14 cellular contexts compared by ENCODE assay signal in genomic region chr4:40201898-40202297, GRCh38. TPM values are rescaled to one million over a fixed set of nuclear protein-coding genes. Genes with fewer than 3 reads are reported as not detected.
DNase-seq lines count a peak whose midpoint lies in the region; ATAC-seq and TF ChIP-seq lines count a peak whose summit lies in the region.
"Had no signal": no experiment of that assay in that cellular context is flagged by ENCODE, and none has a peak within 500 bp of the region (broad histone marks: within the 10 kb centered on the region; RNA-seq: fewer than 3 reads in every experiment).

No MANE protein-coding gene starts in this region.

- H3K27me3 Mint-ChIP-seq in activated CD4-positive, alpha-beta T cell treated with anti-CD3 and anti-CD28 coated beads, Interleukin-2, amount 10 ng/mL, durations not matched to agents 7 days and 5 days: no peaks in the 10 kb centered on the region
- H3K27me3 Mint-ChIP-seq in activated naive CD8-positive, alpha-beta T cell: no peaks in the 10 kb centered on the region
- H3K27me3 Mint-ChIP-seq in stimulated activated memory B cell treated with anti-CD40 and anti-IgM and Interleukin-4, amounts not matched to agents 10 μg/mL and 1 μg/mL and 100 μg/mL, for 72 hours: no peaks in the 10 kb centered on the region
- H3K27me3 Mint-ChIP-seq: progenitor cell of endocrine pancreas had no signal

- H3K79me2 ChIP-seq in MM.1S (ENCODE audit: low read length): peaks cover 99% of the 10 kb centered on the region

- H3K27ac Mint-ChIP-seq in activated CD4-positive, alpha-beta T cell treated with anti-CD3 and anti-CD28 coated beads, Interleukin-2, amount 10 ng/mL, durations not matched to agents 7 days and 5 days: peak overlapping the region; percentile 98
- H3K27ac Mint-ChIP-seq in activated naive CD8-positive, alpha-beta T cell: peak overlapping the region; percentile 100
- peak overlapping the region; percentile 96 for H3K27ac Mint-ChIP-seq in stimulated activated memory B cell treated with anti-CD40 and anti-IgM and Interleukin-4, amounts not matched to agents 10 μg/mL and 1 μg/mL and 100 μg/mL, for 72 hours
- H3K27ac Mint-ChIP-seq: progenitor cell of endocrine pancreas had no signal

- H3K9me2 ChIP-seq in MM.1S (replicated peaks; ENCODE audit: insufficient read depth, low read length): no peaks in the 10 kb centered on the region

- H4K20me1 ChIP-seq in MM.1S (ENCODE audit: insufficient read depth, low read length): peaks cover 6% of the 10 kb centered on the region; the same call in 1 of the 2 replicates

- H3K4me1 ChIP-seq in MM.1S (ENCODE audit: low read length): peaks cover 21% of the 10 kb centered on the region
- H3K4me1 ChIP-seq: body of pancreas, tibial nerve had no signal

- H3K4me2 ChIP-seq in MM.1S (ENCODE audit: low read depth, low read length): peak overlapping the region; percentile 92

- H3K4me1 Mint-ChIP-seq in activated CD4-positive, alpha-beta T cell treated with anti-CD3 and anti-CD28 coated beads, Interleukin-2, amount 10 ng/mL, durations not matched to agents 7 days and 5 days: peaks cover 43% of the 10 kb centered on the region
- H3K4me1 Mint-ChIP-seq in activated naive CD8-positive, alpha-beta T cell (ENCODE audit: low read depth): peaks cover 45% of the 10 kb centered on the region
- peaks cover 55% of the 10 kb centered on the region for H3K4me1 Mint-ChIP-seq in stimulated activated memory B cell treated with anti-CD40 and anti-IgM and Interleukin-4, amounts not matched to agents 10 μg/mL and 1 μg/mL and 100 μg/mL, for 72 hours

- H3K4me3 ChIP-seq in MM.1S (ENCODE audit: low read length): peak overlapping the region; percentile 83
- H3K4me3 ChIP-seq: A549, body of pancreas, MG63 had no signal

- H3K36me3 ChIP-seq in MM.1S (replicated peaks; ENCODE audit: insufficient read depth, low read length): peaks cover 3% of the 10 kb centered on the region; the same call in 1 of the 2 replicates
- H3K36me3 ChIP-seq: MG63, tibial nerve had no signal

- peak overlapping the region; percentile 97; the same call in 1 of the 2 replicates for H3K27ac ChIP-seq in MM.1S (ENCODE audit: low read length)

- peak overlapping the region; percentile 94 for H3K4me3 Mint-ChIP-seq in activated CD4-positive, alpha-beta T cell treated with anti-CD3 and anti-CD28 coated beads, Interleukin-2, amount 10 ng/mL, durations not matched to agents 7 days and 5 days
- H3K4me3 Mint-ChIP-seq in activated naive CD8-positive, alpha-beta T cell: peak overlapping the region; percentile 99
- H3K4me3 Mint-ChIP-seq in stimulated activated memory B cell treated with anti-CD40 and anti-IgM and Interleukin-4, amounts not matched to agents 10 μg/mL and 1 μg/mL and 100 μg/mL, for 72 hours: peak overlapping the region; percentile 94

- POLR2A ChIA-PET in activated CD4-positive, alpha-beta T cell treated with anti-CD3 and anti-CD28 coated beads, Interleukin-2, amount 10 ng/mL, durations not matched to agents 7 days and 5 days (lab: Charles Lee): interaction anchor here (0.5 to 0.7 kb wide), 3 partner anchors 77 to 118 kb away, joined by 3 to 4 read pairs (median 3); no protein-coding TSS in a partner anchor

- peak overlapping the region; percentile 95 for H3K9ac ChIP-seq in MM.1S (ENCODE audit: low read length)

- H3F3A ChIP-seq in MM.1S (ENCODE audit: insufficient read depth, low read length): peaks cover 88% of the 10 kb centered on the region

- CTCF ChIA-PET in activated CD4-positive, alpha-beta T cell treated with anti-CD3 and anti-CD28 coated beads, Interleukin-2, amount 10 ng/mL, durations not matched to agents 7 days and 5 days (lab: Charles Lee): interaction anchor here (0.5 to 1.3 kb wide), 4 partner anchors 8 to 115 kb away, joined by 3 to 4 read pairs (median 3); no protein-coding TSS in a partner anchor

- peaks cover 87% of the 10 kb centered on the region for H3K36me3 Mint-ChIP-seq in activated CD4-positive, alpha-beta T cell treated with anti-CD3 and anti-CD28 coated beads, Interleukin-2, amount 10 ng/mL, durations not matched to agents 7 days and 5 days (ENCODE audit: low read depth)
- H3K36me3 Mint-ChIP-seq in activated naive CD8-positive, alpha-beta T cell: peaks cover 48% of the 10 kb centered on the region
- H3K36me3 Mint-ChIP-seq in stimulated activated memory B cell treated with anti-CD40 and anti-IgM and Interleukin-4, amounts not matched to agents 10 μg/mL and 1 μg/mL and 100 μg/mL, for 72 hours: peaks cover 34% of the 10 kb centered on the region

- no peaks in the 10 kb centered on the region for H3K9me3 Mint-ChIP-seq in activated CD4-positive, alpha-beta T cell treated with anti-CD3 and anti-CD28 coated beads, Interleukin-2, amount 10 ng/mL, durations not matched to agents 7 days and 5 days
- H3K9me3 Mint-ChIP-seq in activated naive CD8-positive, alpha-beta T cell (ENCODE audit: low read depth): no peaks in the 10 kb centered on the region
- no peaks in the 10 kb centered on the region for H3K9me3 Mint-ChIP-seq in stimulated activated memory B cell treated with anti-CD40 and anti-IgM and Interleukin-4, amounts not matched to agents 10 μg/mL and 1 μg/mL and 100 μg/mL, for 72 hours

- no peak for ATAC-seq in stimulated activated memory B cell treated with anti-CD40 and anti-IgM and Interleukin-4, amounts not matched to agents 10 μg/mL and 1 μg/mL and 100 μg/mL, for 72 hours
- ATAC-seq in HG02571 (IDR thresholded peaks at IDR 0.05; ENCODE audit: unreplicated experiment) (no peak), HG03354 (IDR thresholded peaks at IDR 0.05; ENCODE audit: poor library complexity, severe bottlenecking, unreplicated experiment) (no peak), HG03442 (IDR thresholded peaks at IDR 0.05; ENCODE audit: unreplicated experiment) (no peak)
- ATAC-seq: A549, body of pancreas had no signal

- H2AFZ ChIP-seq in MM.1S (ENCODE audit: low read length): no peak overlapping the region

- DNase-seq in activated CD4-positive, alpha-beta T cell treated with anti-CD3 and anti-CD28 coated beads, Interleukin-2, amount 10 ng/mL, durations not matched to agents 7 days and 5 days: no peak
- no peak for DNase-seq in activated CD4-positive, alpha-beta T cell treated with anti-CD3 and anti-CD28 coated beads, Interleukin-2, amount 50 U/mL, for 48 hours
- no peak for DNase-seq in MM.1S
- DNase-seq: body of pancreas, MG63, SHP77 had no signal

- no peaks in the 10 kb centered on the region for H3K27me3 ChIP-seq in MM.1S (replicated peaks; ENCODE audit: insufficient read depth, low read length)
- H3K27me3 ChIP-seq: body of pancreas, MG63, tibial nerve had no signal

- H3K9me3 ChIP-seq in MM.1S (replicated peaks; ENCODE audit: insufficient read depth, low read length): no peaks in the 10 kb centered on the region
- H3K9me3 ChIP-seq: A549, body of pancreas, MG63, tibial nerve had no signal

- TF ChIP-seq CTCF in MM.1S (IDR thresholded peaks at IDR 0.05; ENCODE audit: low read length): no peak

RNA-seq across cellular contexts. Expression of gene RHOH, which starts 5.1 kb away (rescaled TPM):
- total RNA-seq in activated CD4-positive, alpha-beta T cell treated with anti-CD3 and anti-CD28 coated beads, Interleukin-2, amount 10 ng/mL, durations not matched to agents 7 days and 5 days: 100 to 1,000 TPM; 134 to 137 TPM
